1 cellular context compared by ENCODE assay signal in the genomic region with DNA sequence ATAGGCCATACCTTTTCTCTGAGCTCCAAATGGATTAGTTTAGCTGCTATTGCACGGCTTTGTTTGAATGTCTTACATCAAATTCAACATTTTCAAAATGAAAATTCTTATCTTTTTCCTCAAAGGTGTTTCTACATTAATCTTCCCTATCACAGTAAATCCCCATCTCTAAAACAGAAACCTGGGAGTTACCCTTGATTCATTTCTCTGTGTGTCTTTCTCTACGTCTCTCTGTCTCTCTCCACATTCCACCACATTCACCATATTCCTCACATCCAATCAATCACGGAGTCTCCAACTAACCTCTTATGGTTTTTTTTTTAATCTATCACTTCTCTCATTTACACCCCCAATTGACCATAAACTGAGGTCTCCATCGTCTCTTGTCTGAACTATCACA.
TF ChIP-seq lines count a peak whose summit lies in the region.

No MANE protein-coding gene starts in this region.

TF ChIP-seq in H1, 55 proteins besides CTCF, POLR2A, EP300 and RAD21 (continued from another document):
- TF ChIP-seq, protein P1, sequence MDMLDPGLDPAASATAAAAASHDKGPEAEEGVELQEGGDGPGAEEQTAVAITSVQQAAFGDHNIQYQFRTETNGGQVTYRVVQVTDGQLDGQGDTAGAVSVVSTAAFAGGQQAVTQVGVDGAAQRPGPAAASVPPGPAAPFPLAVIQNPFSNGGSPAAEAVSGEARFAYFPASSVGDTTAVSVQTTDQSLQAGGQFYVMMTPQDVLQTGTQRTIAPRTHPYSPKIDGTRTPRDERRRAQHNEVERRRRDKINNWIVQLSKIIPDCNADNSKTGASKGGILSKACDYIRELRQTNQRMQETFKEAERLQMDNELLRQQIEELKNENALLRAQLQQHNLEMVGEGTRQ (IDR thresholded peaks at IDR 0.05; ENCODE audit: low read length), result no peak
- TF ChIP-seq CBX5 (IDR thresholded peaks at IDR 0.05; ENCODE audit: low read depth, low read length) (no peak), RFX5 (IDR thresholded peaks at IDR 0.05; ENCODE audit: borderline replicate concordance, low read depth, low read length) (no peak), JUN (IDR thresholded peaks at IDR 0.05; ENCODE audit: low read depth, low read length) (no peak), CHD2 (IDR thresholded peaks at IDR 0.05; ENCODE audit: low read length) (no peak), NANOG (IDR thresholded peaks at IDR 0.05; ENCODE audit: insufficient read depth, low read depth, low read length, poor library complexity, severe bottlenecking) (no peak), BRCA1 (IDR thresholded peaks at IDR 0.05; ENCODE audit: low read depth, low read length) (no peak), TBP (IDR thresholded peaks at IDR 0.05; ENCODE audit: low read depth, low read length) (no peak), BACH1 (IDR thresholded peaks at IDR 0.05; ENCODE audit: low read length) (no peak), PHF8 (conservative IDR thresholded peaks at IDR 0.05; ENCODE audit: low read depth, low read length) (no peak), CHD1 (IDR thresholded peaks at IDR 0.05; ENCODE audit: low read depth, low read length) (no peak)
